In genomic region chr12:108565976-108566375, GRCh38 we compare ENCODE assay signal across 8 cellular contexts. TPM values are rescaled to one million over a fixed set of nuclear protein-coding genes. Genes with fewer than 3 reads are reported as not detected.
DNase-seq lines count a peak whose midpoint lies in the region; ATAC-seq, FAIRE-seq and TF ChIP-seq lines count a peak whose summit lies in the region.

No MANE protein-coding gene starts in this region.

- H3K9me3 Mint-ChIP-seq in naive B cell (no peaks in the 10 kb centered on the region), Caco-2 (ENCODE audit: unreplicated experiment) (no peaks in the 10 kb centered on the region)

- peak overlapping the region in 5 of 6 donors; percentile 47 to 97 (median 81) for H3K27ac Mint-ChIP-seq in naive B cell
- no peak overlapping the region for H3K27ac Mint-ChIP-seq in Caco-2 (ENCODE audit: unreplicated experiment)

- H3K27ac ChIP-seq in DND-41 (ENCODE audit: low read length) = peak overlapping the region; percentile 46; the same call in 1 of the 2 replicates
- peak overlapping the region; percentile 48 for H3K27ac ChIP-seq in duodenal mucosa (ENCODE audit: low read depth, low read length)

- DNase-seq in DND-41 = peak; percentile 74
- peak; percentile 89 for DNase-seq in NCI-H1436 treated with DMSO at 0.1 percent for 48 hours (lab: John Stamatoyannopoulos, UW)
- peak; percentile 63 to 68 for DNase-seq in activated CD4-positive, alpha-beta T cell treated with anti-CD3 and anti-CD28 coated beads, Interleukin-2, amount 50 U/mL, for 4 hours
- DNase-seq in naive B cell = no peak
- DNase-seq in urothelium cell line (ENCODE audit: low spot score) = peak; percentile 68
- no peak for DNase-seq in 8988T
- no peak for DNase-seq in Caco-2

- H3K36me3 ChIP-seq in DND-41 (ENCODE audit: insufficient read depth, low read length) (peaks cover 50% of the 10 kb centered on the region), duodenal mucosa (ENCODE audit: control insufficient read depth in 1 of 2, insufficient read depth in 2 of 2, low read length in 2 of 2) (peaks cover 29 to 52% of the 10 kb centered on the region in 2 donors), Caco-2 (ENCODE audit: control insufficient read depth, insufficient read depth, low read length) (peaks cover 5% of the 10 kb centered on the region)

- H3K79me2 ChIP-seq in DND-41 (ENCODE audit: insufficient read depth, low read length) = peaks cover 24% of the 10 kb centered on the region

- BruUV-seq in Caco-2 (replicated peaks; lab: Mats Ljungman, UMichigan) = no TSS peak

- no peaks in the 10 kb centered on the region for H4K20me1 ChIP-seq in DND-41 (ENCODE audit: insufficient read depth, low read length)

- H3K4me3 ChIP-seq in DND-41 (ENCODE audit: low read depth in 1 of 2, low read length in 2 of 2) (no peak overlapping the region), duodenal mucosa (ENCODE audit: low read depth in 1 of 2, low read length in 2 of 2) (no peak overlapping the region), Caco-2 (ENCODE audit: low read depth, low read length) (no peak overlapping the region)

- FAIRE-seq in urothelium cell line (lab: Jason Lieb, UNC) = no peak

- no peak overlapping the region for H2AFZ ChIP-seq in DND-41 (ENCODE audit: low read depth, low read length)

- H3K27me3 Mint-ChIP-seq in naive B cell (no peaks in the 10 kb centered on the region), Caco-2 (ENCODE audit: insufficient read depth, unreplicated experiment) (no peaks in the 10 kb centered on the region)

- intact Hi-C loops in Caco-2 (cut with micrococcal nuclease; ENCODE audit: unreplicated experiment) = no loop called here

- CTCF ChIA-PET in Caco-2 (lab: Charles Lee) = interaction anchor here (0.5 kb wide), 1 partner anchor 1002 kb away, joined by 3 read pairs; no protein-coding TSS in a partner anchor

- H3K4me1 Mint-ChIP-seq in naive B cell (peaks cover 27 to 73% (median 44%) of the 10 kb centered on the region in 3 donors), Caco-2 (ENCODE audit: low read depth, unreplicated experiment) (no peaks in the 10 kb centered on the region)

- no peaks in the 10 kb centered on the region for H3K9me3 ChIP-seq in DND-41 (ENCODE audit: insufficient read depth, low read length, severe bottlenecking)
- no peaks in the 10 kb centered on the region for H3K9me3 ChIP-seq in duodenal mucosa (ENCODE audit: control insufficient read depth in 1 of 2, low read length in 2 of 2)
- no peaks in the 10 kb centered on the region for H3K9me3 ChIP-seq in Caco-2

- no peaks in the 10 kb centered on the region for H3K27me3 ChIP-seq in DND-41 (ENCODE audit: insufficient read depth, low read length, poor library complexity)
- H3K27me3 ChIP-seq in duodenal mucosa (ENCODE audit: control insufficient read depth in 1 of 2, insufficient read depth in 2 of 2, low read length in 2 of 2) = no peaks in the 10 kb centered on the region
- H3K27me3 ChIP-seq in Caco-2 (replicated peaks; ENCODE audit: control insufficient read depth, insufficient read depth, low read length) = no peaks in the 10 kb centered on the region

- ATAC-seq in DND-41 (ENCODE audit: insufficient read depth, low read depth) (no peak; the same call in 2 of the 3 replicates), naive B cell (ENCODE audit: low read depth in 2 of 2) (no peak)

- no peak overlapping the region for H3K4me2 ChIP-seq in DND-41 (ENCODE audit: insufficient read depth, low read length)

- H3K4me1 ChIP-seq in DND-41 (ENCODE audit: insufficient read depth, low read length) (peaks cover 40% of the 10 kb centered on the region), duodenal mucosa (ENCODE audit: control insufficient read depth in 1 of 2, insufficient read depth in 2 of 2, low read length in 2 of 2) (peaks cover 31 to 44% of the 10 kb centered on the region in 2 donors), Caco-2 (0 out of 2 replicates have a peak, but pooled peaks cover 3% of the 10 kb centered on the region)

- H3K4me3 Mint-ChIP-seq in naive B cell (peak overlapping the region in 1 of 8 donors; percentile 20), Caco-2 (ENCODE audit: unreplicated experiment) (no peak overlapping the region)

- POLR2A ChIA-PET in Caco-2 (lab: Charles Lee) = no interaction called here

- TF ChIP-seq CTCF in DND-41 (IDR thresholded peaks at IDR 0.05; ENCODE audit: borderline replicate concordance, extremely low read depth, low read length, poor library complexity, severe bottlenecking) (no peak), Caco-2 (IDR thresholded peaks at IDR 0.05; ENCODE audit: insufficient read depth in 1 of 2, low read depth in 1 of 2, low read length in 1 of 2, severe bottlenecking in 1 of 2, unreplicated experiment in 1 of 2) (no peak)

- H3K9ac ChIP-seq in DND-41 (ENCODE audit: low read depth, low read length) = no peak overlapping the region
- no peak overlapping the region for H3K9ac ChIP-seq in duodenal mucosa (ENCODE audit: low read depth in 1 of 2, low read length in 2 of 2)

- H3K36me3 Mint-ChIP-seq in naive B cell (peaks cover 11 to 26% of the 10 kb centered on the region in 2 donors), Caco-2 (ENCODE audit: insufficient read depth, unreplicated experiment) (peaks cover 19% of the 10 kb centered on the region)

RNA-seq across cellular contexts. Expression of gene ISCU, which starts 3.6 kb away (rescaled TPM):
- polyA plus RNA-seq in naive B cell (ENCODE audit: low read depth in 6 of 6) = 100 to 1,000 TPM; 316 to 418 (median 365) TPM
- total RNA-seq in Caco-2 (2022) = 70.1 and 86.9 TPM in 2 replicates

RNA-seq across cellular contexts. Expression of gene SART3, which starts 5.0 kb away (rescaled TPM):
- 10 to 100 TPM; 24.7 to 57.9 (median 36.4) TPM for polyA plus RNA-seq in naive B cell (ENCODE audit: low read depth in 6 of 6)
- total RNA-seq in Caco-2 (2022) = 77.3 and 79.2 TPM in 2 replicates

RNA-seq across cellular contexts. Expression of gene TMEM119, which starts 31.9 kb away (rescaled TPM):
- not detected for polyA plus RNA-seq in naive B cell (ENCODE audit: low read depth in 6 of 6)
- not detected in 2 replicates for total RNA-seq in Caco-2 (2022)

RNA-seq across cellular contexts. Expression of gene FICD, which starts 50.9 kb away (rescaled TPM):
- polyA plus RNA-seq in naive B cell (ENCODE audit: low read depth in 6 of 6) = 1 to 10 TPM; 1.6 to 4.9 (median 3.1) TPM
- total RNA-seq in Caco-2 (2022) = 2.8 and 3.6 TPM in 2 replicates

Comparison
In these comparisons a context has a peak if more than half of its experiments do, and no peak if none do; other contexts are left out.
1. DNase-seq: peak in DND-41 (single experiment), NCI-H1436 treated with DMSO at 0.1 percent for 48 hours (single experiment), activated CD4-positive, alpha-beta T cell treated with anti-CD3 and anti-CD28 coated beads, Interleukin-2, amount 50 U/mL, for 4 hours (2 of 2) and urothelium cell line (single experiment); none in naive B cell (single experiment), 8988T (single experiment) and Caco-2 (0 of 2).